In genomic region chr7:127848241-127848640, GRCh38 we compare ENCODE assay signal across 21 cellular contexts.
"Had no signal": no experiment of that assay in that cellular context is flagged by ENCODE, and none has a peak within 500 bp of the region (broad histone marks: within the 10 kb centered on the region; RNA-seq: fewer than 3 reads in every experiment).

No MANE protein-coding gene starts in this region.

- H3K27ac Mint-ChIP-seq: activated CD4-positive, alpha-beta T cell treated with anti-CD3 and anti-CD28 coated beads, Interleukin-2, amount 10 ng/mL, durations not matched to agents 7 days and 5 days; activated CD8-positive, alpha-beta T cell treated with anti-CD3 and anti-CD28 coated beads, Interleukin-2, amount 10 ng/mL, durations not matched to agents 7 days and 5 days; activated naive CD4-positive, alpha-beta T cell treated with anti-CD3 and anti-CD28 coated beads for 36 hours; activated T-cell treated with anti-CD3 and anti-CD28 coated beads, Interleukin-2, amount 50 U/mL, for 24 hours; activated T-helper 2 cell treated with anti-CD3 and anti-CD28 coated beads, Interferon-gamma antibody, Interleukin-2, Interleukin-4, amounts not matched to agents 10 μg/mL and 5 μg/mL and 100 μg/mL, durations not matched to agents 14 hours and 24 hours and 36 hours; memory B cell; naive thymus-derived CD8-positive, alpha-beta T cell had no signal

- DNase-seq: activated CD4-positive, alpha-beta T cell treated with anti-CD3 and anti-CD28 coated beads, Interleukin-2, amount 10 ng/mL, durations not matched to agents 7 days and 5 days; activated CD8-positive, alpha-beta T cell treated with anti-CD3 and anti-CD28 coated beads, Interleukin-2, amount 10 ng/mL, durations not matched to agents 7 days and 5 days; activated naive CD4-positive, alpha-beta T cell treated with anti-CD3 and anti-CD28 coated beads for 36 hours; activated T-cell treated with anti-CD3 and anti-CD28 coated beads, Interleukin-2, amount 50 U/mL, for 24 hours; cerebellar nuclear complex; effector CD4-positive, alpha-beta T cell; esophagus squamous epithelium; immature natural killer cell; kidney glomerular epithelial cell; left ventricle myocardium superior; naive thymus-derived CD8-positive, alpha-beta T cell; right lobe of liver; small intestine; stimulated activated CD4-positive, alpha-beta T cell treated with anti-CD3 and anti-CD28 coated beads, Interleukin-4, amount 100 ng/mL, for 1 hour; stomach; T-helper 1 cell; T1000; upper lobe of left lung had no signal

- H3K36me3 ChIP-seq: upper lobe of left lung had no signal

- ATAC-seq: activated CD4-positive, CD25-positive, alpha-beta regulatory T cell treated with anti-CD3 and anti-CD28 coated beads, Interleukin-2, amount 50 U/mL, for 24 hours; activated CD8-positive, alpha-beta T cell treated with anti-CD3 and anti-CD28 coated beads, Interleukin-2, amount 10 ng/mL, durations not matched to agents 7 days and 5 days; left ventricle myocardium superior; naive thymus-derived CD8-positive, alpha-beta T cell; right lobe of liver had no signal

- H3K4me3 Mint-ChIP-seq: activated CD4-positive, alpha-beta T cell treated with anti-CD3 and anti-CD28 coated beads, Interleukin-2, amount 10 ng/mL, durations not matched to agents 7 days and 5 days; activated CD8-positive, alpha-beta T cell treated with anti-CD3 and anti-CD28 coated beads, Interleukin-2, amount 10 ng/mL, durations not matched to agents 7 days and 5 days; activated naive CD4-positive, alpha-beta T cell treated with anti-CD3 and anti-CD28 coated beads for 36 hours; activated T-cell treated with anti-CD3 and anti-CD28 coated beads, Interleukin-2, amount 50 U/mL, for 24 hours; immature natural killer cell; memory B cell; naive thymus-derived CD8-positive, alpha-beta T cell had no signal

- H3K9me3 ChIP-seq: esophagus squamous epithelium, right lobe of liver, stomach, upper lobe of left lung had no signal

- H3K27me3 Mint-ChIP-seq: activated CD4-positive, alpha-beta T cell treated with anti-CD3 and anti-CD28 coated beads, Interleukin-2, amount 10 ng/mL, durations not matched to agents 7 days and 5 days; activated T-cell treated with anti-CD3 and anti-CD28 coated beads, Interleukin-2, amount 50 U/mL, for 24 hours; memory B cell; naive thymus-derived CD8-positive, alpha-beta T cell had no signal

- H3K4me3 ChIP-seq: esophagus squamous epithelium, right lobe of liver, stomach, upper lobe of left lung had no signal

- H3K9me3 Mint-ChIP-seq: activated CD4-positive, alpha-beta T cell treated with anti-CD3 and anti-CD28 coated beads, Interleukin-2, amount 10 ng/mL, durations not matched to agents 7 days and 5 days; activated naive CD4-positive, alpha-beta T cell treated with anti-CD3 and anti-CD28 coated beads for 36 hours; activated T-cell treated with anti-CD3 and anti-CD28 coated beads, Interleukin-2, amount 50 U/mL, for 24 hours; activated T-helper 2 cell treated with anti-CD3 and anti-CD28 coated beads, Interferon-gamma antibody, Interleukin-2, Interleukin-4, amounts not matched to agents 10 μg/mL and 5 μg/mL and 100 μg/mL, durations not matched to agents 14 hours and 24 hours and 36 hours; immature natural killer cell; memory B cell; naive thymus-derived CD8-positive, alpha-beta T cell had no signal
